Comparison of ENCODE assay signal across 8 cellular contexts in genomic region chr19:12913011-12913561, GRCh38. TPM values are rescaled to one million over a fixed set of nuclear protein-coding genes. Genes with fewer than 3 reads are reported as not detected.
DNase-seq lines count a peak whose midpoint lies in the region; ATAC-seq and TF ChIP-seq lines count a peak whose summit lies in the region.

No MANE protein-coding gene starts in this region.

- H3K4me1 ChIP-seq in lung (ENCODE audit: control insufficient read depth in 2 of 2, insufficient read depth in 2 of 2, low read length in 2 of 2) (peaks cover 0 to 8% of the 10 kb centered on the region in 2 donors), tibial artery (peaks cover 0 to 18% (median 12%) of the 10 kb centered on the region in 4 donors)

- 4 to 9% methylated on average over 22 of the region's 22 CpGs for WGBS in lung, 2 donors

- no peak for TF ChIP-seq CTCF in coronary artery (IDR thresholded peaks at IDR 0.05)
- no peak for TF ChIP-seq CTCF in lung (IDR thresholded peaks at IDR 0.05; ENCODE audit: control extremely low read depth, extremely low read depth)
- no peak for TF ChIP-seq CTCF in tibial artery (IDR thresholded peaks at IDR 0.05)

- H3K27ac ChIP-seq in coronary artery: peak overlapping the region; percentile 71 to 80
- H3K27ac ChIP-seq in lung (ENCODE audit: low read depth in 1 of 2, low read length in 1 of 2): peak overlapping the region; percentile 45 to 60
- peak overlapping the region; percentile 73 to 76 for H3K27ac ChIP-seq in tibial artery

- peak overlapping the region; percentile 28 for H3K4me3 ChIP-seq in coronary artery
- no peak overlapping the region for H3K4me3 ChIP-seq in lung
- peak overlapping the region; percentile 11 to 26 for H3K4me3 ChIP-seq in tibial artery

- intact Hi-C loops in tibial artery (cut with DNase I; ENCODE audit: low total_unique reads): no loop called here

- H3K36me3 ChIP-seq in lung (ENCODE audit: control insufficient read depth in 2 of 2, insufficient read depth in 2 of 2, low read length in 2 of 2): no peaks in the 10 kb centered on the region
- no peaks in the 10 kb centered on the region for H3K36me3 ChIP-seq in tibial artery

- DNase-seq in GM04503 (ENCODE audit: low read depth) (peak; percentile 11), NCI-H345 treated with DMSO at 0.1 percent for 48 hours (lab: John Stamatoyannopoulos, UW; ENCODE audit: unreplicated experiment) (peak; percentile 70), coronary artery (ENCODE audit: low spot score) (peak; percentile 87), lung (ENCODE audit: low spot score) (no peak), tibial artery (peak; percentile 65 to 93)
- DNase-seq in activated CD4-positive, alpha-beta T cell treated with anti-CD3 and anti-CD28 coated beads, Interleukin-2, amount 50 U/mL, for 48 hours: no peak

- no peak for ATAC-seq in lung (ENCODE audit: insufficient read depth, low FRiP score)
- ATAC-seq in HG02610 (IDR thresholded peaks at IDR 0.05; ENCODE audit: unreplicated experiment): no peak
- ATAC-seq in GM18858 (IDR thresholded peaks at IDR 0.05; ENCODE audit: unreplicated experiment): no peak

- H3K27me3 ChIP-seq in lung (ENCODE audit: control insufficient read depth, insufficient read depth) (no peaks in the 10 kb centered on the region), tibial artery (no peaks in the 10 kb centered on the region)

- H3K9me3 ChIP-seq in lung (ENCODE audit: control insufficient read depth in 2 of 2, insufficient read depth in 1 of 2, low read length in 1 of 2): no peaks in the 10 kb centered on the region
- H3K9me3 ChIP-seq in tibial artery: no peaks in the 10 kb centered on the region

RNA-seq across cellular contexts. Expression of gene SYCE2, which starts 6.0 kb away (rescaled TPM):
- not detected for total RNA-seq in lung
- under 1 TPM; 0.13 to 0.28 TPM for polyA plus RNA-seq in lung

RNA-seq across cellular contexts. Expression of gene FARSA, which starts 20.4 kb away (rescaled TPM):
- total RNA-seq in lung: 10 to 100 TPM; 27.8 to 65.7 TPM
- polyA plus RNA-seq in lung: 10 to 100 TPM; 39.8 to 72.1 TPM

RNA-seq across cellular contexts. Expression of gene GCDH, which starts 22.1 kb away (rescaled TPM):
- total RNA-seq in lung: 10 to 100 TPM; 24.0 to 31.3 TPM
- polyA plus RNA-seq in lung: 10 to 100 TPM; 15.6 to 33.8 TPM

RNA-seq across cellular contexts. Expression of gene CALR, which starts 25.3 kb away (rescaled TPM):
- 1,000 to 10,000 TPM in 1 of 2 donors, 100 to 1,000 TPM in 1; 479 to 1,551 TPM for total RNA-seq in lung
- polyA plus RNA-seq in lung: 1,000 to 10,000 TPM in 1 of 2 donors, 100 to 1,000 TPM in 1; 415 to 1,123 TPM

RNA-seq across cellular contexts. Expression of gene KLF1, which starts 26.1 kb away (rescaled TPM):
- total RNA-seq in lung: 1 to 10 TPM in 1 of 2 donors, under 1 TPM in 1; 0.28 to 3.0 TPM
- under 1 TPM; 0.26 to 0.61 TPM for polyA plus RNA-seq in lung

Comparison
In these comparisons a context has a peak if more than half of its experiments do, and no peak if none do; other contexts are left out.
1. DNase-seq: peak in GM04503 (single experiment), NCI-H345 treated with DMSO at 0.1 percent for 48 hours (single experiment), coronary artery (single experiment) and tibial artery (2 of 2); none in lung (single experiment) and activated CD4-positive, alpha-beta T cell treated with anti-CD3 and anti-CD28 coated beads, Interleukin-2, amount 50 U/mL, for 48 hours (0 of 2).
2. Peak in every context shown above with its lines, with median percentiles within 50 percentile points of each other: H3K27ac ChIP-seq.